In genomic region chr2:230220347-230220969, GRCh38 we compare ENCODE assay signal across 9 cellular contexts. TPM values are rescaled to one million over a fixed set of nuclear protein-coding genes. Genes with fewer than 3 reads are reported as not detected.
A peak's percentile ranks its signal among the peaks of the same experiment; 100 is the strongest.
DNase-seq lines count a peak whose midpoint lies in the region; ATAC-seq, FAIRE-seq and TF ChIP-seq lines count a peak whose summit lies in the region.
"Had no signal": no experiment of that assay in that cellular context is flagged by ENCODE, and none has a peak within 500 bp of the region (broad histone marks: within the 10 kb centered on the region; RNA-seq: fewer than 3 reads in every experiment).

No MANE protein-coding gene starts in this region.

- in situ Hi-C loops in GM12878 (cut with MboI), result no loop called here

- peak overlapping the region; percentile 20 for H2AFZ ChIP-seq in GM12878 (ENCODE audit: control insufficient read depth, low read depth, low read length)

- peaks cover 41% of the 10 kb centered on the region for H3K79me2 ChIP-seq in GM12878 (ENCODE audit: control insufficient read depth, insufficient read depth, low read length)

- TF ChIP-seq RAD21 in GM12878 (IDR thresholded peaks at IDR 0.05; ENCODE audit: insufficient read depth, low read depth, low read length), result no peak

- H3K4me1 Mint-ChIP-seq in activated naive CD4-positive, alpha-beta T cell treated with anti-CD3 and anti-CD28 coated beads, Interleukin-2, amount 50 U/mL, for 24 hours, result peaks cover 77% of the 10 kb centered on the region

- ATAC-seq in GM12878 (no peak), lung (ENCODE audit: insufficient read depth, low FRiP score) (no peak), upper lobe of right lung (no peak), HG03521 (IDR thresholded peaks at IDR 0.05; ENCODE audit: unreplicated experiment) (no peak)

- H3K4me1 ChIP-seq in GM12878 (ENCODE audit: control insufficient read depth, insufficient read depth, low read length) (peaks cover 43% of the 10 kb centered on the region), lung (ENCODE audit: control insufficient read depth in 2 of 2, insufficient read depth in 2 of 2, low read length in 2 of 2) (peaks cover 0 to 6% of the 10 kb centered on the region in 2 donors), upper lobe of right lung (peaks cover 26% of the 10 kb centered on the region)

- no peaks in the 10 kb centered on the region for H3K27me3 ChIP-seq in GM12878 (replicated peaks in 1 of 2; ENCODE audit: control insufficient read depth in 2 of 2, insufficient read depth in 2 of 2, low read length in 1 of 2)
- no peaks in the 10 kb centered on the region for H3K27me3 ChIP-seq in lung (ENCODE audit: control insufficient read depth, insufficient read depth)
- no peaks in the 10 kb centered on the region for H3K27me3 ChIP-seq in upper lobe of right lung

- CTCF ChIA-PET in GM12878 (lab: Yijun Ruan, JAX), result interaction anchor here (1.3 to 2.0 kb wide), 3 partner anchors 18 to 98 kb away, joined by 4 to 9 read pairs (median 6); no protein-coding TSS in a partner anchor

- BruUV-seq in GM12878 (replicated peaks; lab: Mats Ljungman, UMichigan), result TSS peak; percentile 99

- H3K4me2 ChIP-seq in GM12878 (ENCODE audit: control insufficient read depth, insufficient read depth), result peak overlapping the region; percentile 93

- intact Hi-C loops in GM12878 (cut with micrococcal nuclease; ENCODE audit: unreplicated experiment), result loop anchor here (10.0 kb wide), 1 partner anchor 494 kb away; the partner anchor contains the start of gene CAB39
- intact Hi-C loops in upper lobe of right lung (cut with DNase I), result no loop called here

- H4K20me1 ChIP-seq in GM12878 (ENCODE audit: control insufficient read depth, insufficient read depth), result 0 out of 2 replicates have a peak, but pooled peaks cover 1% of the 10 kb centered on the region

- SMC1A ChIA-PET in GM12878 (lab: Charles Lee; ENCODE audit: uncharacterized antibody, unreplicated experiment), result interaction anchor here (0.8 to 8.5 kb wide), 5 partner anchors 7 to 433 kb away, joined by 3 to 121 read pairs (median 5); no protein-coding TSS in a partner anchor

- FAIRE-seq in GM12878 (lab: Jason Lieb, UNC), result no peak

- H3K27ac Mint-ChIP-seq in activated naive CD4-positive, alpha-beta T cell treated with anti-CD3 and anti-CD28 coated beads, Interleukin-2, amount 50 U/mL, for 24 hours, result peak overlapping the region; percentile 99

- H3K9me3 ChIP-seq in GM12878 (replicated peaks; ENCODE audit: control insufficient read depth, insufficient read depth, low read length) (no peaks in the 10 kb centered on the region), lung (ENCODE audit: control insufficient read depth in 2 of 2, insufficient read depth in 1 of 2, low read length in 1 of 2) (no peaks in the 10 kb centered on the region), upper lobe of right lung (no peaks in the 10 kb centered on the region)

- no peaks in the 10 kb centered on the region for H3K27me3 Mint-ChIP-seq in activated naive CD4-positive, alpha-beta T cell treated with anti-CD3 and anti-CD28 coated beads, Interleukin-2, amount 50 U/mL, for 24 hours

- H3K27ac ChIP-seq in GM12878 (ENCODE audit: control insufficient read depth, insufficient read depth), result peak overlapping the region; percentile 95
- peak overlapping the region; percentile 62 to 96 for H3K27ac ChIP-seq in lung (ENCODE audit: low read depth in 1 of 2, low read length in 1 of 2)
- H3K27ac ChIP-seq in upper lobe of right lung, result peak overlapping the region; percentile 83

- RAD21 ChIA-PET in GM12878 (lab: Charles Lee; ENCODE audit: unreplicated experiment), result interaction anchor here (0.8 to 4.2 kb wide), 7 partner anchors 8 to 394 kb away, joined by 4 to 30 read pairs (median 9); partner anchors contain the start of genes SP100 and SP140L

- H3K4me3 ChIP-seq in GM12878 (peak overlapping the region; percentile 82), lung (no peak overlapping the region), upper lobe of right lung (peak overlapping the region; percentile 58)

- TF ChIP-seq CTCF in GM12878 (IDR thresholded peaks at IDR 0.05 in 2 of 3, conservative IDR thresholded peaks at IDR 0.05 in 1 of 3; ENCODE audit: control insufficient read depth in 2 of 3, extremely low read depth in 1 of 3, insufficient read depth in 1 of 3, low read depth in 3 of 3, low read length in 3 of 3) (no peak), lung (IDR thresholded peaks at IDR 0.05; ENCODE audit: control extremely low read depth, extremely low read depth) (no peak), upper lobe of right lung (IDR thresholded peaks at IDR 0.05) (no peak)

- H3K9ac ChIP-seq in GM12878 (ENCODE audit: control insufficient read depth, insufficient read depth, low read length), result peak overlapping the region; percentile 88

- peak overlapping the region; percentile 99 for H3K4me3 Mint-ChIP-seq in activated naive CD4-positive, alpha-beta T cell treated with anti-CD3 and anti-CD28 coated beads, Interleukin-2, amount 50 U/mL, for 24 hours

- 100% methylated on average over 1 of the region's 1 CpG for WGBS in GM12878 (ENCODE audit: insufficient coverage, insufficient replicate concordance, low lambda C conversion rate, missing lambda C conversion rate)
- 80 to 93% methylated on average over 1 of the region's 1 CpG for WGBS in lung, 2 donors

- no peak for TF ChIP-seq EP300 in GM12878 (IDR thresholded peaks at IDR 0.05; ENCODE audit: borderline replicate concordance in 1 of 2, control insufficient read depth in 1 of 2, low read depth in 2 of 2, low read length in 2 of 2)

- peaks cover 2 to 7% of the 10 kb centered on the region in 2 experiments; a peak in 3 of 4 replicates for H3K36me3 ChIP-seq in GM12878 (ENCODE audit: control insufficient read depth in 2 of 2, insufficient read depth in 2 of 2, low read length in 1 of 2)
- H3K36me3 ChIP-seq in lung (ENCODE audit: control insufficient read depth in 2 of 2, insufficient read depth in 2 of 2, low read length in 2 of 2), result peaks cover 5 to 8% of the 10 kb centered on the region in 2 donors
- peaks cover 13% of the 10 kb centered on the region for H3K36me3 ChIP-seq in upper lobe of right lung

- TF ChIP-seq POLR2A in GM12878 (IDR thresholded peaks at IDR 0.05; ENCODE audit: low read depth, low read length), result no peak

- H3K36me3 Mint-ChIP-seq in activated naive CD4-positive, alpha-beta T cell treated with anti-CD3 and anti-CD28 coated beads, Interleukin-2, amount 50 U/mL, for 24 hours, result peaks cover 17% of the 10 kb centered on the region

- DNase-seq in activated naive CD4-positive, alpha-beta T cell (lab: John Stamatoyannopoulos, UW), result no peak
- DNase-seq in GM12878 (ENCODE audit: low read depth, low spot score) (no peak), lung (ENCODE audit: low spot score) (no peak), upper lobe of right lung (no peak), AG08396 (ENCODE audit: low spot score) (no peak), ecto neural progenitor cell (ENCODE audit: low spot score) (no peak)

- H3K9me3 Mint-ChIP-seq in activated naive CD4-positive, alpha-beta T cell treated with anti-CD3 and anti-CD28 coated beads, Interleukin-2, amount 50 U/mL, for 24 hours, result no peaks in the 10 kb centered on the region

- POLR2A ChIA-PET in GM12878 (lab: Charles Lee), result interaction anchor here (1.1 to 3.2 kb wide), 7 partner anchors 7 to 381 kb away, joined by 3 to 20 read pairs (median 7); partner anchors contain the start of gene SP100

TF ChIP-seq in GM12878, 131 proteins besides CTCF, POLR2A, EP300 and RAD21 (continues in another document):
- no peak for TF ChIP-seq SIN3A (IDR thresholded peaks at IDR 0.05; ENCODE audit: low read depth, low read length)

RNA-seq across cellular contexts. Expression of gene SP110, which starts 0.7 kb away (rescaled TPM):
- total RNA-seq in GM12878 (2013; cell fraction: nucleolus; rRNA removed), result 315 and 352 TPM in 2 replicates
- total RNA-seq in GM12878 (2014; rRNA removed), result 81.2 and 98.7 TPM in 2 replicates
- total RNA-seq in GM12878 (2014; rRNA removed; fragmentation: Illumina TruSeq; extraction: Trizol), result 125 and 130 TPM in 2 replicates
- total RNA-seq in GM12878 (2021), result 82.3 and 82.5 TPM in 2 replicates
- polyA plus RNA-seq in GM12878 (2011; ENCODE audit: low read depth), result 67.6 TPM
- polyA plus RNA-seq in GM12878 (2011; rRNA removed), result 86.5 and 107 TPM in 2 replicates
- 94.5 and 123 TPM in 2 replicates for polyA plus RNA-seq in GM12878 (2011; cell fraction: cytosol; rRNA removed)
- 131 and 192 TPM in 2 replicates for polyA plus RNA-seq in GM12878 (2011; cell fraction: nucleus; rRNA removed)
- polyA plus RNA-seq in GM12878 (2012), result 84.4 and 86.7 TPM in 2 replicates
- polyA plus RNA-seq in GM12878 (2014; fragmentation: Illumina TruSeq; extraction: Trizol), result 149 and 176 TPM in 2 replicates
- polyA plus RNA-seq in GM12878 (2014; fragmentation: Nextera tagmentation; extraction: Ambion mirVana), result 100 to 1,000 TPM in 1 of 2 experiments, 10 to 100 TPM in 1; 97.3 to 103 TPM
- polyA plus RNA-seq in GM12878 (2014; rRNA removed), result 68.6 and 86.5 TPM in 2 replicates
- polyA plus RNA-seq in GM12878 (2016; fragmentation: Nextera tagmentation; extraction: Ambion mirVana), result 100 to 1,000 TPM; 109 to 113 TPM
- polyA minus RNA-seq in GM12878 (2011; rRNA and poly(A)+ RNA removed), result 111 and 121 TPM in 2 replicates
- 38.5 and 44.1 TPM in 2 replicates for polyA minus RNA-seq in GM12878 (2011; cell fraction: cytosol; rRNA and poly(A)+ RNA removed)
- polyA minus RNA-seq in GM12878 (2011; cell fraction: nucleus; rRNA and poly(A)+ RNA removed), result 78.3 and 127 TPM in 2 replicates
- 10 to 100 TPM; 25.0 to 31.4 TPM for total RNA-seq in lung
- 10 to 100 TPM; 16.2 to 31.1 TPM for polyA plus RNA-seq in lung
- total RNA-seq in upper lobe of right lung, result 46.9 TPM

RNA-seq across cellular contexts. Expression of gene SP140, which starts 5.1 kb away (rescaled TPM):
- total RNA-seq in GM12878 (2013; cell fraction: nucleolus; rRNA removed), result 405 and 446 TPM in 2 replicates
- total RNA-seq in GM12878 (2014; rRNA removed), result 87.0 and 101 TPM in 2 replicates
- 141 and 154 TPM in 2 replicates for total RNA-seq in GM12878 (2014; rRNA removed; fragmentation: Illumina TruSeq; extraction: Trizol)
- total RNA-seq in GM12878 (2021), result 106 and 113 TPM in 2 replicates
- polyA plus RNA-seq in GM12878 (2011; ENCODE audit: low read depth), result 88.4 TPM
- polyA plus RNA-seq in GM12878 (2011; rRNA removed), result 159 and 164 TPM in 2 replicates
- 96.6 and 112 TPM in 2 replicates for polyA plus RNA-seq in GM12878 (2011; cell fraction: cytosol; rRNA removed)
- polyA plus RNA-seq in GM12878 (2011; cell fraction: nucleus; rRNA removed), result 175 and 178 TPM in 2 replicates
- 64.2 and 65.5 TPM in 2 replicates for polyA plus RNA-seq in GM12878 (2012)
- 120 and 143 TPM in 2 replicates for polyA plus RNA-seq in GM12878 (2014; fragmentation: Illumina TruSeq; extraction: Trizol)
- polyA plus RNA-seq in GM12878 (2014; fragmentation: Nextera tagmentation; extraction: Ambion mirVana), result 10 to 100 TPM; 61.7 to 93.9 TPM
- 76.1 and 87.2 TPM in 2 replicates for polyA plus RNA-seq in GM12878 (2014; rRNA removed)
- 10 to 100 TPM; 85.4 to 87.5 TPM for polyA plus RNA-seq in GM12878 (2016; fragmentation: Nextera tagmentation; extraction: Ambion mirVana)
- 143 and 187 TPM in 2 replicates for polyA minus RNA-seq in GM12878 (2011; rRNA and poly(A)+ RNA removed)
- 27.0 and 32.6 TPM in 2 replicates for polyA minus RNA-seq in GM12878 (2011; cell fraction: cytosol; rRNA and poly(A)+ RNA removed)
- polyA minus RNA-seq in GM12878 (2011; cell fraction: nucleus; rRNA and poly(A)+ RNA removed), result 173 and 304 TPM in 2 replicates
- 1 to 10 TPM; 5.5 to 6.7 TPM for total RNA-seq in lung
- polyA plus RNA-seq in lung, result 1 to 10 TPM; 2.9 to 6.5 TPM
- total RNA-seq in upper lobe of right lung, result 12.7 TPM
- total RNA-seq: lung microvascular endothelial cell had no signal
